In genomic region chr20:53179749-53180148, GRCh38 we compare ENCODE assay signal across 6 cellular contexts.
"Had no signal": no experiment of that assay in that cellular context is flagged by ENCODE, and none has a peak within 500 bp of the region (broad histone marks: within the 10 kb centered on the region; RNA-seq: fewer than 3 reads in every experiment).

No MANE protein-coding gene starts in this region.

- H3K27me3 Mint-ChIP-seq: IgD-negative memory B cell had no signal

- H3K27ac Mint-ChIP-seq: IgD-negative memory B cell had no signal

- H3K36me3 Mint-ChIP-seq: IgD-negative memory B cell had no signal

- H3K9me3 Mint-ChIP-seq: IgD-negative memory B cell had no signal

- DNase-seq: IMR-90, KBM-7, KG1 had no signal

- H3K4me2 ChIP-seq: KMS-11 had no signal

- H3K27ac ChIP-seq: HL-60, KMS-11 had no signal

- H3K9ac ChIP-seq: KMS-11 had no signal

- H3K4me1 Mint-ChIP-seq: IgD-negative memory B cell had no signal

- H3K4me3 Mint-ChIP-seq: IgD-negative memory B cell had no signal
